ENCODE assay signal across 11 cellular contexts in the genomic region with DNA sequence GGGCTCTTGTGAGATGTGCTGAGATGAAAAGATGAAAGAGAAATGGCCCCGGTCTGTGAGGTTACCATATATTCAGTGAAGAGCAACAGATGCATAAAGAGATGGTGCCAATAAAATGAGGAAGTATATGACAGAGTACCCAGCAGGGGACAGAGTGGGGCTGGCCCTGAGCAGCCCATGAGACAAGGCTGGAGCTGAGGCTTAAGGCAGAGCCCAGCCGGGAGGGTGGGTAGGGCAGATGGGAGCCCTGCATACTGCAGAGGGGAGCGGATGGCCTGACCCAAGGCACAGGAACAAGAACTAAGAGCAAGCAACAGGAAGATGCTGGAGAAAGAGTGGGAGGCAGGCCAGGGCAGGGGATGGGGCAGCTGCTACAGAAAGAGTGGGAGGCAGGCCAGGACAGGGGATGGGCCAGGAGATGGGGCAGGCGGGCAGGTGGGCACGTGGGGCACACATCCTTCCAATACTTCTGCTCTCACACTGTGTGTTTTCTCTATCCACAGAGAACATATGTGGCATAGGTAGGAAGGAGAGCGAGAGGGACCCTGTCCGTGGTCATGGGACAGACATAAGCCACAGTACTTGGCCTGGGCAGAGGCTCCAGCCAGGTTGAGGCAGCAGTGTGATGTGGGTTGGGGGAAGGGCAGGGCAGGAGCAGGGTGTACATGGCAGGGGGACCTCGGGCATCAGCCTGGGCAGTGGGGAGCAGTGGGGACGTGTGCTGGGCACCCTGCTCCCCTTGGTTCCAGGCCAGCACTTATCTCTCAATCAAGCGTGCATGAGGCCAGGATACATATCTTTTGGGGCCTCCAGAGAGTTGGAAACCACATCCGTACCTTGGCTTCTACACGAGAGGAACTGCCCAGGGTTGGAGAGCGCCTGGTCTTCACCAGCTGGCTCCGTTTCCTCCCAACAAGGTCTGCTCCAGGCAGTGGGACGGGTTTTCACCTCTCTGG.
DNase-seq lines count a peak whose midpoint lies in the region; ATAC-seq lines count a peak whose summit lies in the region.
"Had no signal": no experiment of that assay in that cellular context is flagged by ENCODE, and none has a peak within 500 bp of the region (broad histone marks: within the 10 kb centered on the region; RNA-seq: fewer than 3 reads in every experiment).

No MANE protein-coding gene starts in this region.

- no peak overlapping the region for H3K27ac ChIP-seq in substantia nigra (ENCODE audit: low read depth, low read length, poor library complexity, severe bottlenecking)

- peak; percentile 62 for DNase-seq in activated effector memory CD4-positive, alpha-beta T cell treated with anti-CD3 and anti-CD28 coated beads, Interleukin-2, amount 50 U/mL, for 16 hours
- DNase-seq in activated effector memory CD4-positive, alpha-beta T cell treated with Interleukin-2 at 50 U/mL for 16 hours, result no peak
- DNase-seq in UCSD-AML1 (lab: John Stamatoyannopoulos, UW; ENCODE audit: unreplicated experiment) (peak; percentile 67), DMS153 treated with DMSO at 0.1 percent for 48 hours (lab: John Stamatoyannopoulos, UW; ENCODE audit: unreplicated experiment) (no peak), NCI-H1092 treated with DMSO at 0.1 percent for 48 hours (lab: John Stamatoyannopoulos, UW) (no peak), substantia nigra (lab: John Stamatoyannopoulos, UW) (no peak)
- DNase-seq: GOT3, NCI-H446 had no signal

- no peaks in the 10 kb centered on the region for H3K27me3 Mint-ChIP-seq in stimulated activated memory B cell treated with anti-CD40 and anti-IgM and Interleukin-4, amounts not matched to agents 10 μg/mL and 1 μg/mL and 100 μg/mL, for 72 hours

- peak overlapping the region; percentile 57 for H3K27ac Mint-ChIP-seq in stimulated activated memory B cell treated with anti-CD40 and anti-IgM and Interleukin-4, amounts not matched to agents 10 μg/mL and 1 μg/mL and 100 μg/mL, for 72 hours
- H3K27ac Mint-ChIP-seq: nephron had no signal

- peaks cover 53% of the 10 kb centered on the region for H3K4me1 Mint-ChIP-seq in stimulated activated memory B cell treated with anti-CD40 and anti-IgM and Interleukin-4, amounts not matched to agents 10 μg/mL and 1 μg/mL and 100 μg/mL, for 72 hours
- H3K4me1 Mint-ChIP-seq: nephron had no signal

- no peaks in the 10 kb centered on the region for H3K36me3 Mint-ChIP-seq in stimulated activated memory B cell treated with anti-CD40 and anti-IgM and Interleukin-4, amounts not matched to agents 10 μg/mL and 1 μg/mL and 100 μg/mL, for 72 hours

- H3K4me3 Mint-ChIP-seq in stimulated activated memory B cell treated with anti-CD40 and anti-IgM and Interleukin-4, amounts not matched to agents 10 μg/mL and 1 μg/mL and 100 μg/mL, for 72 hours, result no peak overlapping the region
- H3K4me3 Mint-ChIP-seq: nephron had no signal

- no peaks in the 10 kb centered on the region for H3K9me3 Mint-ChIP-seq in stimulated activated memory B cell treated with anti-CD40 and anti-IgM and Interleukin-4, amounts not matched to agents 10 μg/mL and 1 μg/mL and 100 μg/mL, for 72 hours
- H3K9me3 Mint-ChIP-seq: nephron had no signal

- ATAC-seq in HG03159 (IDR thresholded peaks at IDR 0.05; ENCODE audit: unreplicated experiment), result peak; percentile 46
- peak; percentile 79 for ATAC-seq in stimulated activated memory B cell treated with anti-CD40 and anti-IgM and Interleukin-4, amounts not matched to agents 10 μg/mL and 1 μg/mL and 100 μg/mL, for 72 hours

Comparison
In these comparisons a context has a peak if more than half of its experiments do, and no peak if none do; other contexts are left out.
1. DNase-seq: peak in activated effector memory CD4-positive, alpha-beta T cell treated with anti-CD3 and anti-CD28 coated beads, Interleukin-2, amount 50 U/mL, for 16 hours (single experiment) and UCSD-AML1 (single experiment); none in activated effector memory CD4-positive, alpha-beta T cell treated with Interleukin-2 at 50 U/mL for 16 hours (single experiment), DMS153 treated with DMSO at 0.1 percent for 48 hours (single experiment), NCI-H1092 treated with DMSO at 0.1 percent for 48 hours (single experiment) and substantia nigra (0 of 49).